25 cellular contexts compared by ENCODE assay signal in the genomic region with DNA sequence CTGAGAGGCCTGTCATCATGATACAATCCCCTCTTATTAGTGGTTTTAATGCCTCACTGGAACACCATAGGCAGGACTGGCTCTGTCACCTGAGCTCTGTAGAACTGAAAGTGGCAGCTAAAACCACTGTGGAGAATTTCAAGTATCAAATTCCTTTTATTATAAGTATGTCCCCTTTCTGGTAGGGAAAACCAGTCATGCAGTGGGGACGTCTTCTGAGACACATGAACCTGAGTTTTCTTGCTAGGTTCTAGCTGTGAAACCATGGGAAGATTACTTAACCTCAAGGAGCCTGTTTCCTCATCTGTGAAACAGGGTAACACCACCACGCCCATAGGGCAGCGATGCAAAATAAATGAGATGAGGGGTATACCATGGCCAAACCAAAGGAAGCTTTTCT.
"Had no signal": no experiment of that assay in that cellular context is flagged by ENCODE, and none has a peak within 500 bp of the region (broad histone marks: within the 10 kb centered on the region; RNA-seq: fewer than 3 reads in every experiment).

No MANE protein-coding gene starts in this region.

- H3K4me3 ChIP-seq: left ventricle myocardium inferior, pancreas, prostate gland, skin epidermis, stomach, testis, tibial artery, uterus had no signal

- H3K4me1 ChIP-seq: prostate gland had no signal

- H3K27me3 ChIP-seq: pancreas, stomach, testis, tibial artery, uterus had no signal

- H3K27ac ChIP-seq: left ventricle myocardium inferior, pancreas, prostate gland, skin epidermis, stomach, testis, tibial artery, uterus had no signal

- H3K9me3 ChIP-seq: left ventricle myocardium inferior, pancreas, prostate gland, stomach, testis, tibial artery, uterus had no signal

- DNase-seq: hypothalamus; immature natural killer cell; kidney; left colon; left ventricle myocardium inferior; midbrain; naive thymus-derived CD8-positive, alpha-beta T cell; nucleus accumbens; pancreas; posterior cingulate gyrus; retina; right cardiac atrium; stimulated activated CD4-positive, alpha-beta T cell treated with anti-CD3 and anti-CD28 coated beads, Interleukin-12 subunit alpha, Interleukin-12 subunit beta, amount 100 ng/mL, for 4 hours; stimulated activated CD4-positive, alpha-beta T cell treated with anti-CD3 and anti-CD28 coated beads, Interleukin-15, amount 100 ng/mL, for 24 hours; stimulated activated CD4-positive, alpha-beta T cell treated with anti-CD3 and anti-CD28 coated beads, Interleukin-2, amount 100 ng/mL, for 24 hours; stimulated activated CD4-positive, alpha-beta T cell treated with anti-CD3 and anti-CD28 coated beads, Interleukin-4, amount 100 ng/mL, for 1 hour; stimulated activated naive B cell treated with anti-CD40 and anti-IgM and Interleukin-4, amounts not matched to agents 10 μg/mL and 1 μg/mL and 100 μg/mL, for 72 hours; stimulated activated naive CD8-positive, alpha-beta T cell treated with anti-CD3 and anti-CD28 coated beads, Interleukin-15, Interleukin-2, amounts not matched to agents 100 U/mL and 50 U/mL, for 24 hours; stomach; testis; tibial artery; uterus had no signal

- H3K36me3 ChIP-seq: pancreas, prostate gland, uterus had no signal

- ATAC-seq: left colon; naive thymus-derived CD8-positive, alpha-beta T cell; pancreas; right cardiac atrium; sciatic nerve; stimulated activated naive B cell treated with anti-CD40 and anti-IgM and Interleukin-4, amounts not matched to agents 10 μg/mL and 1 μg/mL and 100 μg/mL, for 72 hours; stimulated activated naive CD8-positive, alpha-beta T cell treated with anti-CD3 and anti-CD28 coated beads, Interleukin-15, Interleukin-2, amounts not matched to agents 100 U/mL and 50 U/mL, for 24 hours had no signal
